Comparison of ENCODE assay signal across 9 cellular contexts in the genomic region with DNA sequence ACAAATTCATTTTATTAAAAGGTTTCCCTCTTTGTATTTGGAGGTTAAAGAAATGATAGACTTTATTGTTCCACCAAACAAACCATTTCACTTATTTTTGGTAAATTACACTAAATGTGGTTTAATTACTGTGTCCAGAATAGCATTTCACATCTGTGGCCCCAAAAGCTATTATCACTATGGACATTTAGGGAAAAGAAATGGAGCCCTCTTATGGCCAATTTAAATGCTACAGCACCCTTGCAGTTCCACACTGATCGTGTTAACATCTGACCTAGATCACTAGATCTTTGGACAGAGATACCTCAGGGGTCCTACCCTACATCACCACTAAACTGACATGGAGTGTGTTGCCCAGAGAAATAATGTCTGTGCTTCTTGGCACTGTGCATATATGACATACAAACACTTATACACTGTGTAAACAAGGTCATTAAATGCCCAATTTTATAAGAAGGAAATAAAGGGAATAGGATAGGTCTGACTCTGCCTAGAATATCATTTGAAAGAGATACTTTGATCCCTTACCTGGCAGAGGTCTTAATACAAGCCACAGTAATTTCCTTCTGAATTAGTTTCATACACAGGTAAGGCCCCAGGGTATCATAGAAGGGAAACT.
DNase-seq lines count a peak whose midpoint lies in the region; ATAC-seq and TF ChIP-seq lines count a peak whose summit lies in the region.
"Had no signal": no experiment of that assay in that cellular context is flagged by ENCODE, and none has a peak within 500 bp of the region (broad histone marks: within the 10 kb centered on the region; RNA-seq: fewer than 3 reads in every experiment).

No MANE protein-coding gene starts in this region.

- POLR2A ChIA-PET in HEK293T (lab: Yijun Ruan, JAX) = no interaction called here

- no peaks in the 10 kb centered on the region for H3K9me3 Mint-ChIP-seq in activated naive CD4-positive, alpha-beta T cell treated with anti-CD3 and anti-CD28 coated beads, Interleukin-2, amount 10 ng/mL, durations not matched to agents 7 days and 5 days

- no peak overlapping the region for H3K4me3 Mint-ChIP-seq in activated naive CD4-positive, alpha-beta T cell treated with anti-CD3 and anti-CD28 coated beads, Interleukin-2, amount 10 ng/mL, durations not matched to agents 7 days and 5 days

- DNase-seq in DMS153 treated with DMSO at 0.1 percent for 48 hours (lab: John Stamatoyannopoulos, UW; ENCODE audit: unreplicated experiment) (peak; percentile 48), HEK293T (ENCODE audit: extremely low spot score) (peak; percentile 34), NOMO-1 treated with dmso at 0.1 percent for 144 hours (lab: John Stamatoyannopoulos, UW; ENCODE audit: unreplicated experiment) (peak; percentile 41), dermis blood vessel endothelial cell (peak; percentile 76), myocyte (ENCODE audit: low read depth) (peak; percentile 60)
- DNase-seq in activated naive CD4-positive, alpha-beta T cell treated with anti-CD3 and anti-CD28 coated beads, Interleukin-2, amount 10 ng/mL, durations not matched to agents 7 days and 5 days = no peak
- DNase-seq: left cardiac atrium had no signal

- H3K36me3 Mint-ChIP-seq in activated naive CD4-positive, alpha-beta T cell treated with anti-CD3 and anti-CD28 coated beads, Interleukin-2, amount 10 ng/mL, durations not matched to agents 7 days and 5 days = no peaks in the 10 kb centered on the region

- H3K27me3 Mint-ChIP-seq in activated naive CD4-positive, alpha-beta T cell treated with anti-CD3 and anti-CD28 coated beads, Interleukin-2, amount 10 ng/mL, durations not matched to agents 7 days and 5 days = no peaks in the 10 kb centered on the region

- H3K4me1 Mint-ChIP-seq in activated naive CD4-positive, alpha-beta T cell treated with anti-CD3 and anti-CD28 coated beads, Interleukin-2, amount 10 ng/mL, durations not matched to agents 7 days and 5 days = peaks cover 21% of the 10 kb centered on the region

- no peak for ATAC-seq in HG02610 (IDR thresholded peaks at IDR 0.05; ENCODE audit: unreplicated experiment)
- ATAC-seq in activated CD4-positive, CD25-positive, alpha-beta regulatory T cell treated with anti-CD3 and anti-CD28 coated beads, Interleukin-2, amount 50 U/mL, for 24 hours = no peak

- H3K27ac Mint-ChIP-seq in activated naive CD4-positive, alpha-beta T cell treated with anti-CD3 and anti-CD28 coated beads, Interleukin-2, amount 10 ng/mL, durations not matched to agents 7 days and 5 days = no peak overlapping the region

- CTCF ChIA-PET in HEK293T (lab: Yijun Ruan, JAX) = interaction anchor here (0.7 to 1.4 kb wide), 4 partner anchors 12 to 638 kb away, joined by 3 to 5 read pairs (median 3); no protein-coding TSS in a partner anchor
- CTCF ChIA-PET in activated naive CD4-positive, alpha-beta T cell treated with anti-CD3 and anti-CD28 coated beads, Interleukin-2, amount 10 ng/mL, durations not matched to agents 7 days and 5 days (lab: Charles Lee) = interaction anchor here (1.1 to 6.1 kb wide), 13 partner anchors 10 to 643 kb away, joined by 3 to 59 read pairs (median 6); no protein-coding TSS in a partner anchor

TF ChIP-seq in HEK293T, 16 proteins besides CTCF, POLR2A, EP300 and RAD21:
- TF ChIP-seq ZNF384 (IDR thresholded peaks at IDR 0.05) (no peak), ARNT (IDR thresholded peaks at IDR 0.05) (no peak), TARDBP (IDR thresholded peaks at IDR 0.05) (no peak), SP1 (IDR thresholded peaks at IDR 0.05) (no peak), CTBP1 (IDR thresholded peaks at IDR 0.05; ENCODE audit: borderline replicate concordance) (no peak), NFRKB (IDR thresholded peaks at IDR 0.05) (no peak), LEF1 (IDR thresholded peaks at IDR 0.05; ENCODE audit: borderline replicate concordance) (no peak), L3MBTL2 (conservative IDR thresholded peaks at IDR 0.05) (no peak), FOXA1 (IDR thresholded peaks at IDR 0.05) (no peak), FOXK2 (IDR thresholded peaks at IDR 0.05) (no peak), HDGF (IDR thresholded peaks at IDR 0.05; ENCODE audit: borderline replicate concordance) (no peak), ELF4 (IDR thresholded peaks at IDR 0.05) (no peak), FOXM1 (IDR thresholded peaks at IDR 0.05; ENCODE audit: borderline replicate concordance) (no peak), BHLHE40 (IDR thresholded peaks at IDR 0.05; ENCODE audit: borderline replicate concordance) (no peak), SUZ12 (IDR thresholded peaks at IDR 0.05) (no peak)
- TF ChIP-seq, protein P1, sequence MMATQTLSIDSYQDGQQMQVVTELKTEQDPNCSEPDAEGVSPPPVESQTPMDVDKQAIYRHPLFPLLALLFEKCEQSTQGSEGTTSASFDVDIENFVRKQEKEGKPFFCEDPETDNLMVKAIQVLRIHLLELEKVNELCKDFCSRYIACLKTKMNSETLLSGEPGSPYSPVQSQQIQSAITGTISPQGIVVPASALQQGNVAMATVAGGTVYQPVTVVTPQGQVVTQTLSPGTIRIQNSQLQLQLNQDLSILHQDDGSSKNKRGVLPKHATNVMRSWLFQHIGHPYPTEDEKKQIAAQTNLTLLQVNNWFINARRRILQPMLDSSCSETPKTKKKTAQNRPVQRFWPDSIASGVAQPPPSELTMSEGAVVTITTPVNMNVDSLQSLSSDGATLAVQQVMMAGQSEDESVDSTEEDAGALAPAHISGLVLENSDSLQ (IDR thresholded peaks at IDR 0.05) = no peak
